ENCODE assay signal across 8 cellular contexts in the genomic region with DNA sequence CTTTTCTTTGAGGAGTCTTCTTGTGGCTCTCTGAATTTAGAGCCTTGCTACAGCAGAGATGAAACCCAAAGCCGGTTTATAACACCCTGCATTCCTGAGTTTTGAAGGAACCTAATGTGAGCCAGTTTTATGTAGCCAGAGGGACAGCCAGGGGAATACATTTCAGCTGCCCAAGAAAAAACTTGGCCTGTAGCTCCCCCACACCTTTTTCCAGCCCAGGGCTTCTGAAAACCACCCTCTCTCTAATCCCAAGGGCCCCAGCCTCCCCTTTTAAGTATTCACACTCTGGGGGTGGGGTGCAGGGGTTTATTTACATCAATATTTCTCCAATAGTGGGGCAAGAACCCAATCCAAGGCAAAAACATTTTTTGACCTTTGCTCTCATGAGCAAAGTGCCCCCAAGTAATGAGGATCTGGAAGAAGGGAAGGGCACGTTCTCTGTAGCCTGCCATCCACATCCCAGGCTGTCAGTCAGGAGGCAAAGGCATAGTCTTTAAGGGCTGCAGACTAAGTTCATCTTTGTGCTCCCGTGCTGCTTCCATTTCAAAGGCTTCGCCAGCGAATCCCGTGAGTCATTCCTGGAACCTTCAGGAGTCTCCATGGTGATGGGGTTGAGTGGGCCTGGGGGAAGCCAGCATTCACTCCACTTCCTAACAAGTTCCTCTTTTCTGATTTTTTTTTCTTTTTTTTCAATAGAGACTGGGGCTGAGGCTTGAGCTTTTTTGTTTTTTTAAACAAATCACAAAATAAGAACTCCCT. TPM values are rescaled to one million over a fixed set of nuclear protein-coding genes. Genes with fewer than 3 reads are reported as not detected.
DNase-seq lines count a peak whose midpoint lies in the region; ATAC-seq and TF ChIP-seq lines count a peak whose summit lies in the region.

No MANE protein-coding gene starts in this region.

- H3K9ac ChIP-seq in NT2/D1 (ENCODE audit: insufficient read length, low read depth) = no peak overlapping the region

- CTCF ChIA-PET in activated CD4-positive, alpha-beta memory T cell treated with anti-CD3 and anti-CD28 coated beads, Interleukin-2, amount 10 ng/mL, durations not matched to agents 7 days and 5 days (lab: Charles Lee) = interaction anchor here (1.7 kb wide), 1 partner anchor 8 kb away, joined by 8 read pairs; no protein-coding TSS in a partner anchor

- H3K36me3 Mint-ChIP-seq in stimulated activated effector memory CD8-positive, alpha-beta T cell treated with anti-CD3 and anti-CD28 coated beads, Interleukin-12 subunit alpha, Interleukin-12 subunit beta, amount 100 ng/mL, for 72 hours = no peaks in the 10 kb centered on the region
- H3K36me3 Mint-ChIP-seq in activated CD4-positive, alpha-beta memory T cell treated with anti-CD3 and anti-CD28 coated beads, Interleukin-2, amount 10 ng/mL, durations not matched to agents 7 days and 5 days (ENCODE audit: low read depth) = no peaks in the 10 kb centered on the region

- H3K4me1 ChIP-seq in NT2/D1 (ENCODE audit: insufficient read depth, insufficient read length) = peaks cover 21% of the 10 kb centered on the region

- DNase-seq in EL (peak; percentile 87), NT2/D1 (ENCODE audit: low read depth, low spot score) (peak; percentile 85), fibroblast of pulmonary artery (ENCODE audit: low read depth) (peak; percentile 91), posterior cingulate gyrus (peak in 6 of 10 donors; percentile 34 to 89 (median 57)), NCI-H2196 (lab: John Stamatoyannopoulos, UW; ENCODE audit: unreplicated experiment) (no peak)
- DNase-seq in stimulated activated effector memory CD8-positive, alpha-beta T cell treated with anti-CD3 and anti-CD28 coated beads, Interleukin-12 subunit alpha, Interleukin-12 subunit beta, amount 100 ng/mL, for 72 hours (ENCODE audit: low spot score in 2 of 2) = no peak
- no peak for DNase-seq in activated CD4-positive, alpha-beta memory T cell treated with anti-CD3 and anti-CD28 coated beads, Interleukin-2, amount 10 ng/mL, durations not matched to agents 7 days and 5 days
- DNase-seq in activated CD8-positive, alpha-beta memory T cell treated with anti-CD3 and anti-CD28 coated beads, Interleukin-2, amount 50 U/mL, for 4 hours = no peak

- H3K27me3 ChIP-seq in NT2/D1 (ENCODE audit: insufficient read depth, insufficient read length) = no peaks in the 10 kb centered on the region

- H3K9me3 Mint-ChIP-seq in stimulated activated effector memory CD8-positive, alpha-beta T cell treated with anti-CD3 and anti-CD28 coated beads, Interleukin-12 subunit alpha, Interleukin-12 subunit beta, amount 100 ng/mL, for 72 hours = no peaks in the 10 kb centered on the region
- H3K9me3 Mint-ChIP-seq in activated CD4-positive, alpha-beta memory T cell treated with anti-CD3 and anti-CD28 coated beads, Interleukin-2, amount 10 ng/mL, durations not matched to agents 7 days and 5 days = no peaks in the 10 kb centered on the region

- intact Hi-C loops in posterior cingulate gyrus (cut with DNase I) = no loop called here

- peaks cover 3% of the 10 kb centered on the region for H3K36me3 ChIP-seq in NT2/D1 (ENCODE audit: insufficient read depth, insufficient read length, low read length)

- H3K4me3 Mint-ChIP-seq in stimulated activated effector memory CD8-positive, alpha-beta T cell treated with anti-CD3 and anti-CD28 coated beads, Interleukin-12 subunit alpha, Interleukin-12 subunit beta, amount 100 ng/mL, for 72 hours = no peak overlapping the region
- no peak overlapping the region for H3K4me3 Mint-ChIP-seq in activated CD4-positive, alpha-beta memory T cell treated with anti-CD3 and anti-CD28 coated beads, Interleukin-2, amount 10 ng/mL, durations not matched to agents 7 days and 5 days

- peaks cover 9% of the 10 kb centered on the region for H3K4me1 Mint-ChIP-seq in stimulated activated effector memory CD8-positive, alpha-beta T cell treated with anti-CD3 and anti-CD28 coated beads, Interleukin-12 subunit alpha, Interleukin-12 subunit beta, amount 100 ng/mL, for 72 hours
- H3K4me1 Mint-ChIP-seq in activated CD4-positive, alpha-beta memory T cell treated with anti-CD3 and anti-CD28 coated beads, Interleukin-2, amount 10 ng/mL, durations not matched to agents 7 days and 5 days = peaks cover 2% of the 10 kb centered on the region

- POLR2A ChIA-PET in activated CD4-positive, alpha-beta memory T cell treated with anti-CD3 and anti-CD28 coated beads, Interleukin-2, amount 10 ng/mL, durations not matched to agents 7 days and 5 days (lab: Charles Lee) = no interaction called here

- peaks cover 17% of the 10 kb centered on the region for H3K27me3 Mint-ChIP-seq in activated CD4-positive, alpha-beta memory T cell treated with anti-CD3 and anti-CD28 coated beads, Interleukin-2, amount 10 ng/mL, durations not matched to agents 7 days and 5 days

- H3K4me3 ChIP-seq in NT2/D1 (ENCODE audit: insufficient read length, low read depth) (no peak overlapping the region), fibroblast of pulmonary artery (replicated peaks; ENCODE audit: low read depth, low read length) (no peak overlapping the region)

- TF ChIP-seq CTCF in fibroblast of pulmonary artery (IDR thresholded peaks at IDR 0.05; ENCODE audit: low read length, missing control alignments) = no peak

- ATAC-seq in stimulated activated effector memory CD8-positive, alpha-beta T cell treated with anti-CD3 and anti-CD28 coated beads, Interleukin-12 subunit alpha, Interleukin-12 subunit beta, amount 100 ng/mL, for 72 hours = no peak

- no peaks in the 10 kb centered on the region for H3K9me3 ChIP-seq in NT2/D1 (ENCODE audit: insufficient read depth, low read length)

- no peak overlapping the region for H3K27ac Mint-ChIP-seq in stimulated activated effector memory CD8-positive, alpha-beta T cell treated with anti-CD3 and anti-CD28 coated beads, Interleukin-12 subunit alpha, Interleukin-12 subunit beta, amount 100 ng/mL, for 72 hours
- no peak overlapping the region for H3K27ac Mint-ChIP-seq in activated CD4-positive, alpha-beta memory T cell treated with anti-CD3 and anti-CD28 coated beads, Interleukin-2, amount 10 ng/mL, durations not matched to agents 7 days and 5 days

RNA-seq across cellular contexts. Expression of gene MEDAG, which starts 33.2 kb away (rescaled TPM):
- total RNA-seq in activated CD4-positive, alpha-beta memory T cell treated with anti-CD3 and anti-CD28 coated beads, Interleukin-2, amount 10 ng/mL, durations not matched to agents 7 days and 5 days = under 1 TPM in 1 of 2 experiments, not detected in 1; 0.08 TPM

RNA-seq across cellular contexts. Expression of gene TEX26, which starts 59.6 kb away (rescaled TPM):
- total RNA-seq in activated CD4-positive, alpha-beta memory T cell treated with anti-CD3 and anti-CD28 coated beads, Interleukin-2, amount 10 ng/mL, durations not matched to agents 7 days and 5 days = not detected

Comparison
In these comparisons a context has a peak if more than half of its experiments do, and no peak if none do; other contexts are left out.
1. DNase-seq: peak in EL (single experiment), NT2/D1 (single experiment), fibroblast of pulmonary artery (single experiment) and posterior cingulate gyrus (6 of 10); none in stimulated activated effector memory CD8-positive, alpha-beta T cell treated with anti-CD3 and anti-CD28 coated beads, Interleukin-12 subunit alpha, Interleukin-12 subunit beta, amount 100 ng/mL, for 72 hours (0 of 2), NCI-H2196 (single experiment), activated CD4-positive, alpha-beta memory T cell treated with anti-CD3 and anti-CD28 coated beads, Interleukin-2, amount 10 ng/mL, durations not matched to agents 7 days and 5 days (single experiment) and activated CD8-positive, alpha-beta memory T cell treated with anti-CD3 and anti-CD28 coated beads, Interleukin-2, amount 50 U/mL, for 4 hours (single experiment).